19 cellular contexts compared by ENCODE assay signal in genomic region chr15:67753901-67754300, GRCh38.
"Had no signal": no experiment of that assay in that cellular context is flagged by ENCODE, and none has a peak within 500 bp of the region (broad histone marks: within the 10 kb centered on the region; RNA-seq: fewer than 3 reads in every experiment).

No MANE protein-coding gene starts in this region.

- H3K27ac ChIP-seq: epithelial cell of prostate, esophagus muscularis mucosa, gastrocnemius medialis, right atrium auricular region, sigmoid colon, skin epidermis, stomach, thoracic aorta, transverse colon had no signal

- H3K4me3 ChIP-seq: esophagus muscularis mucosa, gastrocnemius medialis, right atrium auricular region, sigmoid colon, skin epidermis, stomach, thoracic aorta, transverse colon had no signal

- H3K9me3 ChIP-seq: esophagus muscularis mucosa, gastrocnemius medialis, right atrium auricular region, sigmoid colon, stomach, thoracic aorta, transverse colon had no signal

- H3K9me3 Mint-ChIP-seq: natural killer cell had no signal

- ATAC-seq: gastrocnemius medialis, left lobe of liver, natural killer cell had no signal

- H3K4me1 ChIP-seq: esophagus muscularis mucosa, gastrocnemius medialis, right atrium auricular region, sigmoid colon, stomach, transverse colon had no signal

- H3K4me3 Mint-ChIP-seq: natural killer cell, neural crest cell had no signal

- H3K36me3 Mint-ChIP-seq: natural killer cell had no signal

- DNase-seq: effector memory CD4-positive, alpha-beta T cell; gastrocnemius medialis; glutamatergic neuron; islet precursor cell; mammary epithelial cell; natural killer cell; posterior cingulate gyrus; sigmoid colon; stimulated activated naive CD4-positive, alpha-beta T cell; stomach; substantia nigra; transverse colon had no signal

- H3K27ac Mint-ChIP-seq: natural killer cell had no signal
